ENCODE assay signal across 18 cellular contexts in genomic region chr3:122745365-122746021, GRCh38. TPM values are rescaled to one million over a fixed set of nuclear protein-coding genes. Genes with fewer than 3 reads are reported as not detected.
A peak's percentile ranks its signal among the peaks of the same experiment; 100 is the strongest.
DNase-seq lines count a peak whose midpoint lies in the region; ATAC-seq and TF ChIP-seq lines count a peak whose summit lies in the region.
"Had no signal": no experiment of that assay in that cellular context is flagged by ENCODE, and none has a peak within 500 bp of the region (broad histone marks: within the 10 kb centered on the region; RNA-seq: fewer than 3 reads in every experiment).

No MANE protein-coding gene starts in this region.

- H3K27ac ChIP-seq in VCaP, result peak overlapping the region; percentile 64
- H3K27ac ChIP-seq: neural progenitor cell had no signal

- DNase-seq in activated T-cell treated with anti-CD3 and anti-CD28 coated beads, Interleukin-2, amount 50 U/mL, for 72 hours, result no peak
- no peak for DNase-seq in activated T-cell treated with anti-CD3 and anti-CD28 coated beads, Interleukin-2, amount 50 U/mL, for 4 hours
- DNase-seq in fibroblast of the conjunctiva (ENCODE audit: low read depth), result peak; percentile 27
- DNase-seq in stimulated activated effector memory CD8-positive, alpha-beta T cell treated with anti-CD3 and anti-CD28 coated beads, Interleukin-12 subunit alpha, Interleukin-12 subunit beta, amount 100 ng/mL, for 72 hours (ENCODE audit: low spot score in 2 of 2), result no peak
- no peak for DNase-seq in HT-29 (ENCODE audit: low spot score)
- DNase-seq in NCI-H1436 (lab: John Stamatoyannopoulos, UW), result no peak
- DNase-seq: 8988T; activated T-cell treated with anti-CD3 and anti-CD28 coated beads, Interleukin-2, amount 50 U/mL, for 48 hours; anterior cingulate cortex; DMS153; effector CD4-positive, alpha-beta T cell; NCI-H1930; NK-92 treated with Interleukin-12 subunit alpha and Interleukin-12 subunit beta, amount 100 ng/mL, for 24 hours; T-helper 1 cell had no signal

- TF ChIP-seq CTCF in VCaP (conservative IDR thresholded peaks at IDR 0.05), result no peak

- H3K9me3 Mint-ChIP-seq in activated T-cell treated with anti-CD3 and anti-CD28 coated beads, Interleukin-2, amount 50 U/mL, for 72 hours, result peaks cover 0 to 2% of the 10 kb centered on the region in 2 donors
- H3K9me3 Mint-ChIP-seq in activated T-cell treated with anti-CD3 and anti-CD28 coated beads, Interleukin-2, amount 50 U/mL, for 4 hours, result no peaks in the 10 kb centered on the region
- H3K9me3 Mint-ChIP-seq in stimulated activated effector memory CD8-positive, alpha-beta T cell treated with anti-CD3 and anti-CD28 coated beads, Interleukin-12 subunit alpha, Interleukin-12 subunit beta, amount 100 ng/mL, for 72 hours, result no peaks in the 10 kb centered on the region

- no peaks in the 10 kb centered on the region for H3K27me3 Mint-ChIP-seq in activated T-cell treated with anti-CD3 and anti-CD28 coated beads, Interleukin-2, amount 50 U/mL, for 72 hours (ENCODE audit: low read depth)
- no peaks in the 10 kb centered on the region for H3K27me3 Mint-ChIP-seq in activated T-cell treated with anti-CD3 and anti-CD28 coated beads, Interleukin-2, amount 50 U/mL, for 4 hours (ENCODE audit: low read depth)

- H3K4me3 Mint-ChIP-seq in activated T-cell treated with anti-CD3 and anti-CD28 coated beads, Interleukin-2, amount 50 U/mL, for 72 hours, result no peak overlapping the region
- no peak overlapping the region for H3K4me3 Mint-ChIP-seq in activated T-cell treated with anti-CD3 and anti-CD28 coated beads, Interleukin-2, amount 50 U/mL, for 4 hours
- H3K4me3 Mint-ChIP-seq in stimulated activated effector memory CD8-positive, alpha-beta T cell treated with anti-CD3 and anti-CD28 coated beads, Interleukin-12 subunit alpha, Interleukin-12 subunit beta, amount 100 ng/mL, for 72 hours, result no peak overlapping the region
- H3K4me3 Mint-ChIP-seq: neural progenitor cell had no signal

- no peaks in the 10 kb centered on the region for H3K4me1 Mint-ChIP-seq in activated T-cell treated with anti-CD3 and anti-CD28 coated beads, Interleukin-2, amount 50 U/mL, for 72 hours (ENCODE audit: low read depth)
- H3K4me1 Mint-ChIP-seq in activated T-cell treated with anti-CD3 and anti-CD28 coated beads, Interleukin-2, amount 50 U/mL, for 4 hours (ENCODE audit: low read depth), result no peaks in the 10 kb centered on the region
- no peaks in the 10 kb centered on the region for H3K4me1 Mint-ChIP-seq in stimulated activated effector memory CD8-positive, alpha-beta T cell treated with anti-CD3 and anti-CD28 coated beads, Interleukin-12 subunit alpha, Interleukin-12 subunit beta, amount 100 ng/mL, for 72 hours
- H3K4me1 Mint-ChIP-seq: neural progenitor cell had no signal

- H3K36me3 Mint-ChIP-seq in activated T-cell treated with anti-CD3 and anti-CD28 coated beads, Interleukin-2, amount 50 U/mL, for 72 hours (ENCODE audit: insufficient read depth in 2 of 2), result peaks cover 5 to 16% of the 10 kb centered on the region in 2 donors
- H3K36me3 Mint-ChIP-seq in activated T-cell treated with anti-CD3 and anti-CD28 coated beads, Interleukin-2, amount 50 U/mL, for 4 hours (ENCODE audit: insufficient read depth), result peaks cover 44% of the 10 kb centered on the region
- peaks cover 15% of the 10 kb centered on the region for H3K36me3 Mint-ChIP-seq in stimulated activated effector memory CD8-positive, alpha-beta T cell treated with anti-CD3 and anti-CD28 coated beads, Interleukin-12 subunit alpha, Interleukin-12 subunit beta, amount 100 ng/mL, for 72 hours

- ATAC-seq in activated T-cell treated with anti-CD3 and anti-CD28 coated beads, Interleukin-2, amount 50 U/mL, for 72 hours (replicated peaks in 1 of 2), result peak; percentile 33 to 44
- ATAC-seq in activated T-cell treated with anti-CD3 and anti-CD28 coated beads, Interleukin-2, amount 50 U/mL, for 4 hours, result no peak
- ATAC-seq in stimulated activated effector memory CD8-positive, alpha-beta T cell treated with anti-CD3 and anti-CD28 coated beads, Interleukin-12 subunit alpha, Interleukin-12 subunit beta, amount 100 ng/mL, for 72 hours, result peak; percentile 60
- no peak for ATAC-seq in HG03457 (IDR thresholded peaks at IDR 0.05; ENCODE audit: unreplicated experiment)
- ATAC-seq: GM12878 had no signal

- H3K27ac Mint-ChIP-seq in activated T-cell treated with anti-CD3 and anti-CD28 coated beads, Interleukin-2, amount 50 U/mL, for 72 hours, result no peak overlapping the region
- no peak overlapping the region for H3K27ac Mint-ChIP-seq in stimulated activated effector memory CD8-positive, alpha-beta T cell treated with anti-CD3 and anti-CD28 coated beads, Interleukin-12 subunit alpha, Interleukin-12 subunit beta, amount 100 ng/mL, for 72 hours
- H3K27ac Mint-ChIP-seq: neural progenitor cell had no signal

RNA-seq across cellular contexts. Expression of gene HSPBAP1, which starts 48.1 kb away (rescaled TPM):
- 1 to 10 TPM; 8.2 to 9.3 TPM for total RNA-seq in activated T-cell treated with anti-CD3 and anti-CD28 coated beads, Interleukin-2, amount 50 U/mL, for 72 hours
- total RNA-seq in activated T-cell treated with anti-CD3 and anti-CD28 coated beads, Interleukin-2, amount 50 U/mL, for 4 hours, result 1 to 10 TPM; 7.6 to 8.8 (median 7.7) TPM
- total RNA-seq in HT-29 (2014; rRNA removed; shearing (Covaris generic)), result 3.5 and 4.1 TPM in 2 replicates

RNA-seq across cellular contexts. Expression of gene SLC49A4, which starts 49.4 kb away (rescaled TPM):
- 1 to 10 TPM; 2.9 to 3.5 TPM for total RNA-seq in activated T-cell treated with anti-CD3 and anti-CD28 coated beads, Interleukin-2, amount 50 U/mL, for 72 hours
- total RNA-seq in activated T-cell treated with anti-CD3 and anti-CD28 coated beads, Interleukin-2, amount 50 U/mL, for 4 hours, result 1 to 10 TPM; 1.7 to 2.0 (median 1.7) TPM
- 9.9 and 13.8 TPM in 2 replicates for total RNA-seq in HT-29 (2014; rRNA removed; shearing (Covaris generic))

Comparison
In these comparisons a context has a peak if more than half of its experiments do, and no peak if none do; other contexts are left out.
1. ATAC-seq: peak in activated T-cell treated with anti-CD3 and anti-CD28 coated beads, Interleukin-2, amount 50 U/mL, for 72 hours (2 of 2) and stimulated activated effector memory CD8-positive, alpha-beta T cell treated with anti-CD3 and anti-CD28 coated beads, Interleukin-12 subunit alpha, Interleukin-12 subunit beta, amount 100 ng/mL, for 72 hours (single experiment); none in activated T-cell treated with anti-CD3 and anti-CD28 coated beads, Interleukin-2, amount 50 U/mL, for 4 hours (0 of 2) and HG03457 (single experiment).